In genomic region chrX:110410598-110410997, GRCh38 we compare ENCODE assay signal across 23 cellular contexts. TPM values are rescaled to one million over a fixed set of nuclear protein-coding genes. Genes with fewer than 3 reads are reported as not detected.
DNase-seq lines count a peak whose midpoint lies in the region; ATAC-seq, FAIRE-seq and TF ChIP-seq lines count a peak whose summit lies in the region.
"Had no signal": no experiment of that assay in that cellular context is flagged by ENCODE, and none has a peak within 500 bp of the region (broad histone marks: within the 10 kb centered on the region; RNA-seq: fewer than 3 reads in every experiment).

No MANE protein-coding gene starts in this region.

- BruUV-seq in mammary epithelial cell (replicated peaks; lab: Mats Ljungman, UMichigan) (no TSS peak), MCF 10A (replicated peaks; lab: Mats Ljungman, UMichigan) (no TSS peak)

- no peak for TF ChIP-seq POLR2A in gastroesophageal sphincter (IDR thresholded peaks at IDR 0.05)

- FAIRE-seq in astrocyte (lab: Jason Lieb, UNC), result no peak
- FAIRE-seq: D721Med, GM18507, HepG2 had no signal

- H3K4me3 ChIP-seq in mammary epithelial cell (replicated peaks in 1 of 3; ENCODE audit: insufficient read depth in 1 of 3, low read depth in 2 of 3, low read length in 3 of 3), result no peak overlapping the region
- no peak overlapping the region for H3K4me3 ChIP-seq in astrocyte (ENCODE audit: insufficient read depth, low read depth, low read length)
- H3K4me3 ChIP-seq in mesendoderm (ENCODE audit: low read length), result no peak overlapping the region
- H3K4me3 ChIP-seq in gastroesophageal sphincter, result no peak overlapping the region
- H3K4me3 ChIP-seq: BLaER1, HAP-1, MG63, Peyer's patch had no signal

- no peaks in the 10 kb centered on the region for H3K79me1 ChIP-seq in mesendoderm (ENCODE audit: low read length)

- H2AK5ac ChIP-seq in mesendoderm (ENCODE audit: low read length), result no peak overlapping the region

- no peak overlapping the region for H3K56ac ChIP-seq in mesendoderm (ENCODE audit: low read length)

- H3K9me3 Mint-ChIP-seq in MCF 10A (ENCODE audit: unreplicated experiment) (no peaks in the 10 kb centered on the region), astrocyte (ENCODE audit: unreplicated experiment) (no peaks in the 10 kb centered on the region)

- H3K4me1 ChIP-seq in mammary epithelial cell (ENCODE audit: insufficient read depth, low read length), result peaks cover 25% of the 10 kb centered on the region
- peaks cover 35% of the 10 kb centered on the region for H3K4me1 ChIP-seq in astrocyte (ENCODE audit: insufficient read depth, low read length)
- H3K4me1 ChIP-seq in mesendoderm (ENCODE audit: control insufficient read depth, low read depth, low read length), result no peaks in the 10 kb centered on the region
- H3K4me1 ChIP-seq in gastroesophageal sphincter, result peaks cover 0 to 6% (median 0%) of the 10 kb centered on the region in 3 donors
- H3K4me1 ChIP-seq: BLaER1, Peyer's patch had no signal

- POLR2A ChIA-PET in MCF 10A (lab: Yijun Ruan, JAX), result interaction anchor here (0.6 to 1.4 kb wide), 6 partner anchors 16 to 694 kb away, joined by 3 to 4 read pairs (median 4); partner anchors contain the start of gene AMMECR1

- no peak overlapping the region for H3K23ac ChIP-seq in mesendoderm (ENCODE audit: low read length)

- H3K4ac ChIP-seq in mesendoderm (ENCODE audit: low read depth, low read length), result no peak overlapping the region

- H3K4me1 Mint-ChIP-seq in MCF 10A (ENCODE audit: insufficient read depth, unreplicated experiment) (peaks cover 25% of the 10 kb centered on the region), astrocyte (ENCODE audit: low read depth, unreplicated experiment) (peaks cover 20% of the 10 kb centered on the region)

- H3K36me3 Mint-ChIP-seq in MCF 10A (ENCODE audit: insufficient read depth, unreplicated experiment), result no peaks in the 10 kb centered on the region
- H3K36me3 Mint-ChIP-seq in astrocyte (ENCODE audit: low read depth, unreplicated experiment), result no peaks in the 10 kb centered on the region
- H3K36me3 Mint-ChIP-seq: CD4-positive, CD25-positive, alpha-beta regulatory T cell had no signal

- H3K79me2 ChIP-seq in mammary epithelial cell (ENCODE audit: insufficient read depth, low read length), result no peaks in the 10 kb centered on the region
- H3K79me2 ChIP-seq in astrocyte (ENCODE audit: insufficient read depth, low read length), result no peaks in the 10 kb centered on the region
- no peaks in the 10 kb centered on the region for H3K79me2 ChIP-seq in mesendoderm (ENCODE audit: control insufficient read depth, insufficient read depth, low read length)

- DNase-seq in mammary epithelial cell (no peak), MCF 10A (ENCODE audit: unreplicated experiment) (no peak), astrocyte (ENCODE audit: low read depth) (no peak), mesendoderm (no peak), GM13976 (ENCODE audit: low spot score) (no peak), NCI-H128 (lab: John Stamatoyannopoulos, UW; ENCODE audit: unreplicated experiment) (no peak), GM20000 (ENCODE audit: low spot score) (no peak)
- DNase-seq: 8988T; CD4-positive, CD25-positive, alpha-beta regulatory T cell; GOT3; KBM-7; NCI-H1105 treated with DMSO at 0.1 percent for 48 hours; NCI-H2029; NCI-H2227 treated with DMSO at 0.1 percent for 48 hours; Peyer's patch; SHP77 treated with DMSO at 0.1 percent for 48 hours had no signal

- TF ChIP-seq EP300 in gastroesophageal sphincter (IDR thresholded peaks at IDR 0.05), result no peak

- H3K27me3 ChIP-seq in mammary epithelial cell (ENCODE audit: insufficient read depth, low read length) (no peaks in the 10 kb centered on the region), astrocyte (ENCODE audit: insufficient read depth, low read length) (no peaks in the 10 kb centered on the region), mesendoderm (ENCODE audit: insufficient read depth, low read length, poor library complexity) (no peaks in the 10 kb centered on the region), gastroesophageal sphincter (no peaks in the 10 kb centered on the region)
- H3K27me3 ChIP-seq: MG63, Peyer's patch had no signal

- H3K4me2 ChIP-seq in mammary epithelial cell (ENCODE audit: insufficient read depth, low read depth, low read length) (no peak overlapping the region), astrocyte (ENCODE audit: low read length) (peak overlapping the region; percentile 21), mesendoderm (ENCODE audit: low read length) (no peak overlapping the region)
- H3K4me2 ChIP-seq: BLaER1 had no signal

- no peak overlapping the region for H2BK5ac ChIP-seq in mesendoderm (ENCODE audit: low read length)

- H3K9ac ChIP-seq in mammary epithelial cell (ENCODE audit: insufficient read depth, low read length), result peak overlapping the region; percentile 30
- no peak overlapping the region for H3K9ac ChIP-seq in astrocyte (ENCODE audit: low read length)
- no peak overlapping the region for H3K9ac ChIP-seq in mesendoderm (ENCODE audit: low read length)
- H3K9ac ChIP-seq: BLaER1 had no signal

- in situ Hi-C loops in mammary epithelial cell (cut with MboI; ENCODE audit: low sequenced_read_pairs in 2 of 2) (loop anchor here (5.0 to 25.0 kb wide), 2 partner anchors 248 to 498 kb away; no protein-coding TSS in a partner anchor), GM13976 (cut with MboI; ENCODE audit: low sequenced_read_pairs, unreplicated experiment) (loop anchor here (25.0 kb wide), 1 partner anchor 498 kb away; no protein-coding TSS in a partner anchor)

- WGBS in mammary epithelial cell (ENCODE audit: low coverage, missing lambda C conversion rate), result 71% methylated on average over 5 of the region's 5 CpGs
- no CpG with 5 or more reads among the region's 5 CpGs for WGBS in mesendoderm (ENCODE audit: extremely low coverage, insufficient coverage, low lambda C conversion rate)
- 71 to 80% methylated on average over 1 to 5 of the region's 5 CpGs for WGBS in gastroesophageal sphincter (ENCODE audit: low coverage in 1 of 2), 2 donors

- no peak overlapping the region for H2BK120ac ChIP-seq in mesendoderm (ENCODE audit: low read depth, low read length)

- H3K36me3 ChIP-seq in mammary epithelial cell (ENCODE audit: insufficient read depth, low read length) (no peaks in the 10 kb centered on the region), astrocyte (ENCODE audit: insufficient read depth, low read length) (no peaks in the 10 kb centered on the region), mesendoderm (ENCODE audit: control insufficient read depth, insufficient read depth, low read length) (no peaks in the 10 kb centered on the region), gastroesophageal sphincter (no peaks in the 10 kb centered on the region)
- H3K36me3 ChIP-seq: BLaER1, HAP-1, MG63, Peyer's patch had no signal

- dilution Hi-C loops in mammary epithelial cell (cut with HindIII; ENCODE audit: low sequenced_read_pairs), result no loop called here

- no peak for ATAC-seq in gastroesophageal sphincter
- ATAC-seq: HepG2 had no signal

- no peak for TF ChIP-seq CTCF in mammary epithelial cell (conservative IDR thresholded peaks at IDR 0.05 in 1 of 2, IDR thresholded peaks at IDR 0.05 in 1 of 2; ENCODE audit: extremely low read depth in 1 of 2, insufficient read depth in 1 of 2, low read depth in 1 of 2, low read length in 2 of 2)
- no peak for TF ChIP-seq CTCF in MCF 10A (IDR thresholded peaks at IDR 0.05; ENCODE audit: unreplicated experiment)
- TF ChIP-seq CTCF in astrocyte (IDR thresholded peaks at IDR 0.05; ENCODE audit: insufficient read depth, low read depth, low read length), result no peak
- TF ChIP-seq CTCF in gastroesophageal sphincter (IDR thresholded peaks at IDR 0.05), result no peak
- no peak for TF ChIP-seq CTCF in GM13976 (IDR thresholded peaks at IDR 0.05; ENCODE audit: borderline replicate concordance, control extremely low read depth, extremely low read depth, insufficient read depth, missing control alignments)
- TF ChIP-seq CTCF in GM20000 (IDR thresholded peaks at IDR 0.05; ENCODE audit: extremely low read depth, missing control alignments), result no peak

- H3K4me3 Mint-ChIP-seq in MCF 10A (ENCODE audit: unreplicated experiment) (no peak overlapping the region), astrocyte (ENCODE audit: unreplicated experiment) (no peak overlapping the region)
- H3K4me3 Mint-ChIP-seq: CD4-positive, CD25-positive, alpha-beta regulatory T cell had no signal

- no peak overlapping the region for H4K5ac ChIP-seq in mesendoderm (ENCODE audit: low read length)

- H3K27ac Mint-ChIP-seq in MCF 10A (ENCODE audit: low read depth, unreplicated experiment), result no peak overlapping the region
- H3K27ac Mint-ChIP-seq in astrocyte (ENCODE audit: unreplicated experiment), result peak overlapping the region; percentile 23
- H3K27ac Mint-ChIP-seq: CD4-positive, CD25-positive, alpha-beta regulatory T cell had no signal

- no peaks in the 10 kb centered on the region for H4K20me1 ChIP-seq in mammary epithelial cell (ENCODE audit: insufficient read depth, low read length)
- no peaks in the 10 kb centered on the region for H4K20me1 ChIP-seq in astrocyte (ENCODE audit: insufficient read depth, low read length)

- peak overlapping the region; percentile 27 for H2BK15ac ChIP-seq in mesendoderm (replicated peaks; ENCODE audit: low read depth)

- H3K27me3 Mint-ChIP-seq in MCF 10A (ENCODE audit: insufficient read depth, unreplicated experiment) (peaks cover 70% of the 10 kb centered on the region), astrocyte (ENCODE audit: low read depth, unreplicated experiment) (no peaks in the 10 kb centered on the region)

- no peak overlapping the region for H4K8ac ChIP-seq in mesendoderm (ENCODE audit: low read depth, low read length)

- H3K27ac ChIP-seq in mammary epithelial cell (ENCODE audit: insufficient read depth, low read depth, low read length), result peak overlapping the region; percentile 51
- no peak overlapping the region for H3K27ac ChIP-seq in astrocyte (ENCODE audit: low read depth, low read length)
- no peak overlapping the region for H3K27ac ChIP-seq in mesendoderm (ENCODE audit: low read depth, low read length)
- no peak overlapping the region for H3K27ac ChIP-seq in gastroesophageal sphincter
- H3K27ac ChIP-seq: BLaER1, Peyer's patch had no signal

- CTCF ChIA-PET in mammary epithelial cell (lab: Charles Lee; ENCODE audit: low non-redundant PET) (interaction anchor here (0.6 to 0.7 kb wide), 2 partner anchors 191 to 254 kb away, joined by 5 read pairs; no protein-coding TSS in a partner anchor), MCF 10A (lab: Yijun Ruan, JAX) (interaction anchor here (0.6 to 21.0 kb wide), 12 partner anchors 9 to 442 kb away, joined by 3 to 432 read pairs (median 5); no protein-coding TSS in a partner anchor)

- peak overlapping the region; percentile 40 for H2AFZ ChIP-seq in mammary epithelial cell (ENCODE audit: low read depth, low read length)
- H2AFZ ChIP-seq in astrocyte (ENCODE audit: low read depth, low read length), result no peak overlapping the region

- H3K18ac ChIP-seq in mesendoderm (ENCODE audit: low read length), result no peak overlapping the region

- intact Hi-C loops in mammary epithelial cell (cut with micrococcal nuclease) (loop anchor here (5.0 to 10.0 kb wide), 2 partner anchors 396 to 498 kb away; no protein-coding TSS in a partner anchor), MCF 10A (cut with micrococcal nuclease) (loop anchor here (10.0 kb wide), 1 partner anchor 406 kb away; the partner anchor contains the start of gene TMEM164)

- no peaks in the 10 kb centered on the region for H3K9me3 ChIP-seq in mammary epithelial cell (replicated peaks; ENCODE audit: insufficient read depth, low read length)
- no peaks in the 10 kb centered on the region for H3K9me3 ChIP-seq in astrocyte (ENCODE audit: insufficient read depth, low read depth, low read length)
- no peaks in the 10 kb centered on the region for H3K9me3 ChIP-seq in gastroesophageal sphincter
- H3K9me3 ChIP-seq: BLaER1, HAP-1, MG63, Peyer's patch had no signal

RNA-seq across cellular contexts. Expression of gene RTL9, which starts 52.0 kb away (rescaled TPM):
- total RNA-seq in mammary epithelial cell (under 1 TPM in 1 of 2 donors, not detected in 1; 0.26 TPM), MCF 10A (2022) (not detected in 2 replicates), astrocyte (0.91 and 0.94 TPM in 2 replicates), gastroesophageal sphincter (under 1 TPM in 2 of 4 donors, not detected in 2; under 0.01 to 0.07 TPM)
- polyA plus RNA-seq in mammary epithelial cell, result 0.02 TPM
- not detected for polyA minus RNA-seq in mammary epithelial cell
- polyA plus RNA-seq in mesendoderm (2013, experiment 1 of 2), result 0.04 TPM
- polyA plus RNA-seq in mesendoderm (2013, experiment 2 of 2), result 0.04 TPM
- total RNA-seq: CD4-positive, CD25-positive, alpha-beta regulatory T cell; Peyer's patch had no signal
- polyA plus RNA-seq: CD4-positive, CD25-positive, alpha-beta regulatory T cell had no signal
